In the genomic region with DNA sequence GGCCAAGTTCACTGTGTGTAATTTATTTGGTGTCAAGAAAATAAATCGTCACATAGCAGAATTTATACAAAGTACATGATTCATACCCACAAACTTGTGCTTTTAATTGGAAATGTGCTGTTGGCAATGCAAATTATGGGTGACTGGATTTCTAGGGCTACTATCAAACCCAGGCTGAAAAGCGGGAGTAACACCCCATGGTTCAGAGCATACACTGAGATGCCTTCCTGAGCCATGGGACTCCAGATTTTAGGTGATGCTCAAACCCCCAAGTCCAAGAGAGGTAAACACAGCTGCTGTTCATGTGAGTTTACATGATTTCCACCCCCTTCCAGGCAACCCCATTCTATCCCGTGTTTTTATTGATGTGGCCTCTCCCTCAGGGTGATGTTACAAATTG, we compare ENCODE assay signal across 17 cellular contexts.
A peak's percentile ranks its signal among the peaks of the same experiment; 100 is the strongest.
DNase-seq lines count a peak whose midpoint lies in the region; TF ChIP-seq lines count a peak whose summit lies in the region.
"Had no signal": no experiment of that assay in that cellular context is flagged by ENCODE, and none has a peak within 500 bp of the region (broad histone marks: within the 10 kb centered on the region; RNA-seq: fewer than 3 reads in every experiment).

No MANE protein-coding gene starts in this region.

- TF ChIP-seq CTCF in GM10266 (IDR thresholded peaks at IDR 0.05; ENCODE audit: control insufficient read depth, insufficient read depth, low read depth, missing control alignments) (no peak), GM13977 (IDR thresholded peaks at IDR 0.05; ENCODE audit: extremely low read depth, insufficient read depth, missing control alignments) (no peak)

- in situ Hi-C loops in GM13977 (cut with MboI; ENCODE audit: low pct_unique_long_range_greater_than_20kb, low sequenced_read_pairs, unreplicated experiment), result no loop called here

- DNase-seq in NCI-H1417 (lab: John Stamatoyannopoulos, UW) (peak in 2 of 3 experiments; percentile 43 to 77), NCI-H1417 treated with DMSO at 0.1 percent for 48 hours (lab: John Stamatoyannopoulos, UW) (no peak), H4 (ENCODE audit: low spot score) (peak; percentile 36), NCI-H526 (lab: John Stamatoyannopoulos, UW) (peak; percentile 48 to 73), fibroblast of gingiva (ENCODE audit: low read depth) (peak; percentile 6), GM10266 (ENCODE audit: extremely low spot score) (no peak), GM13977 (ENCODE audit: low spot score) (no peak)
- no peak for DNase-seq in stimulated activated CD4-positive, alpha-beta T cell treated with anti-CD3 and anti-CD28 coated beads, Interleukin-15, amount 100 ng/mL, for 24 hours
- DNase-seq: activated gamma-delta T cell; CD8-positive, alpha-beta memory T cell; effector CD4-positive, alpha-beta T cell; NCI-H1694 treated with DMSO at 0.1 percent for 48 hours; NCI-H226; NK-92 treated with Interleukin-12 subunit alpha and Interleukin-12 subunit beta, amount 100 ng/mL, for 24 hours; Peyer's patch; SJCRH30; T-cell had no signal

Comparison
In these comparisons a context has a peak if more than half of its experiments do, and no peak if none do; other contexts are left out.
1. DNase-seq: peak in NCI-H1417 (2 of 3), H4 (single experiment), NCI-H526 (2 of 2) and fibroblast of gingiva (single experiment); none in NCI-H1417 treated with DMSO at 0.1 percent for 48 hours (single experiment), stimulated activated CD4-positive, alpha-beta T cell treated with anti-CD3 and anti-CD28 coated beads, Interleukin-15, amount 100 ng/mL, for 24 hours (single experiment), GM10266 (single experiment) and GM13977 (single experiment).